ENCODE assay signal across 2 cellular contexts in the genomic region with DNA sequence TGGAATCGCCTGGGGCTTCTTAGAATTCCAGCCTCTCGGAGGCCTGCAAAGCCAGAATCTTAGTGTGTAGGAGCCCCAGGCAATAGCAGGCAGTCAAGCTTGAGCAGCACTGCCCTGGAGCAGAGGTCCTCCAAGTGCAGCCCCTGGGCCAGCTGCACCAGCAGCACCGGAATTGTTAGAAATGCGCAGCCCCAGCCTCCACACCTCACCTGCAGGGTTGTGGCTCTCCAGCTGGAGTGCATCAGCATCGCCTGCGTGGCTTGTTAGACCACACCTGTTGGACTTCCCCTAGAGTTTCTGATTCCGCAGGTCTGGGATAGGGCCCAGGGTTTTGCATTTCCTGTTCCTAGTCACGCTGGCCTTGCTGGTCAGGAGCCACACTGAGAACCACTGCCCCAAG.
TF ChIP-seq lines count a peak whose summit lies in the region.

No MANE protein-coding gene starts in this region.

TF ChIP-seq in SK-N-SH, 30 proteins besides CTCF, POLR2A, EP300 and RAD21 (continued from another document):
- TF ChIP-seq, protein P1, sequence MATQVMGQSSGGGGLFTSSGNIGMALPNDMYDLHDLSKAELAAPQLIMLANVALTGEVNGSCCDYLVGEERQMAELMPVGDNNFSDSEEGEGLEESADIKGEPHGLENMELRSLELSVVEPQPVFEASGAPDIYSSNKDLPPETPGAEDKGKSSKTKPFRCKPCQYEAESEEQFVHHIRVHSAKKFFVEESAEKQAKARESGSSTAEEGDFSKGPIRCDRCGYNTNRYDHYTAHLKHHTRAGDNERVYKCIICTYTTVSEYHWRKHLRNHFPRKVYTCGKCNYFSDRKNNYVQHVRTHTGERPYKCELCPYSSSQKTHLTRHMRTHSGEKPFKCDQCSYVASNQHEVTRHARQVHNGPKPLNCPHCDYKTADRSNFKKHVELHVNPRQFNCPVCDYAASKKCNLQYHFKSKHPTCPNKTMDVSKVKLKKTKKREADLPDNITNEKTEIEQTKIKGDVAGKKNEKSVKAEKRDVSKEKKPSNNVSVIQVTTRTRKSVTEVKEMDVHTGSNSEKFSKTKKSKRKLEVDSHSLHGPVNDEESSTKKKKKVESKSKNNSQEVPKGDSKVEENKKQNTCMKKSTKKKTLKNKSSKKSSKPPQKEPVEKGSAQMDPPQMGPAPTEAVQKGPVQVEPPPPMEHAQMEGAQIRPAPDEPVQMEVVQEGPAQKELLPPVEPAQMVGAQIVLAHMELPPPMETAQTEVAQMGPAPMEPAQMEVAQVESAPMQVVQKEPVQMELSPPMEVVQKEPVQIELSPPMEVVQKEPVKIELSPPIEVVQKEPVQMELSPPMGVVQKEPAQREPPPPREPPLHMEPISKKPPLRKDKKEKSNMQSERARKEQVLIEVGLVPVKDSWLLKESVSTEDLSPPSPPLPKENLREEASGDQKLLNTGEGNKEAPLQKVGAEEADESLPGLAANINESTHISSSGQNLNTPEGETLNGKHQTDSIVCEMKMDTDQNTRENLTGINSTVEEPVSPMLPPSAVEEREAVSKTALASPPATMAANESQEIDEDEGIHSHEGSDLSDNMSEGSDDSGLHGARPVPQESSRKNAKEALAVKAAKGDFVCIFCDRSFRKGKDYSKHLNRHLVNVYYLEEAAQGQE (IDR thresholded peaks at IDR 0.05; ENCODE audit: low read depth, low read length) = no peak
- TF ChIP-seq, protein P2, sequence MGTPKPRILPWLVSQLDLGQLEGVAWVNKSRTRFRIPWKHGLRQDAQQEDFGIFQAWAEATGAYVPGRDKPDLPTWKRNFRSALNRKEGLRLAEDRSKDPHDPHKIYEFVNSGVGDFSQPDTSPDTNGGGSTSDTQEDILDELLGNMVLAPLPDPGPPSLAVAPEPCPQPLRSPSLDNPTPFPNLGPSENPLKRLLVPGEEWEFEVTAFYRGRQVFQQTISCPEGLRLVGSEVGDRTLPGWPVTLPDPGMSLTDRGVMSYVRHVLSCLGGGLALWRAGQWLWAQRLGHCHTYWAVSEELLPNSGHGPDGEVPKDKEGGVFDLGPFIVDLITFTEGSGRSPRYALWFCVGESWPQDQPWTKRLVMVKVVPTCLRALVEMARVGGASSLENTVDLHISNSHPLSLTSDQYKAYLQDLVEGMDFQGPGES (IDR thresholded peaks at IDR 0.05; ENCODE audit: low read depth, low read length) = no peak
- TF ChIP-seq MEF2A (IDR thresholded peaks at IDR 0.05; ENCODE audit: borderline replicate concordance, low read depth) (no peak), FOXJ3 (CRISPR knock-in tag; IDR thresholded peaks at IDR 0.05) (no peak), FOSL2 (IDR thresholded peaks at IDR 0.05; ENCODE audit: borderline replicate concordance, low read depth) (no peak), NFIC (IDR thresholded peaks at IDR 0.05; ENCODE audit: borderline replicate concordance) (no peak), ELF1 (IDR thresholded peaks at IDR 0.05) (no peak), TAF1 (IDR thresholded peaks at IDR 0.05; ENCODE audit: borderline replicate concordance, low read depth, low read length) (no peak), TCF12 (IDR thresholded peaks at IDR 0.05) (no peak), EZH2phosphoT487 (IDR thresholded peaks at IDR 0.05; ENCODE audit: borderline replicate concordance, low read depth) (no peak), SMC3 (IDR thresholded peaks at IDR 0.05; ENCODE audit: low read depth, low read length) (no peak)
- TF ChIP-seq, protein P3, sequence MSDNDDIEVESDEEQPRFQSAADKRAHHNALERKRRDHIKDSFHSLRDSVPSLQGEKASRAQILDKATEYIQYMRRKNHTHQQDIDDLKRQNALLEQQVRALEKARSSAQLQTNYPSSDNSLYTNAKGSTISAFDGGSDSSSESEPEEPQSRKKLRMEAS (IDR thresholded peaks at IDR 0.05; ENCODE audit: low read depth) = no peak
- TF ChIP-seq, protein P4, sequence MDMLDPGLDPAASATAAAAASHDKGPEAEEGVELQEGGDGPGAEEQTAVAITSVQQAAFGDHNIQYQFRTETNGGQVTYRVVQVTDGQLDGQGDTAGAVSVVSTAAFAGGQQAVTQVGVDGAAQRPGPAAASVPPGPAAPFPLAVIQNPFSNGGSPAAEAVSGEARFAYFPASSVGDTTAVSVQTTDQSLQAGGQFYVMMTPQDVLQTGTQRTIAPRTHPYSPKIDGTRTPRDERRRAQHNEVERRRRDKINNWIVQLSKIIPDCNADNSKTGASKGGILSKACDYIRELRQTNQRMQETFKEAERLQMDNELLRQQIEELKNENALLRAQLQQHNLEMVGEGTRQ (IDR thresholded peaks at IDR 0.05; ENCODE audit: borderline replicate concordance, low read depth, low read length) = no peak
- TF ChIP-seq, protein P5, sequence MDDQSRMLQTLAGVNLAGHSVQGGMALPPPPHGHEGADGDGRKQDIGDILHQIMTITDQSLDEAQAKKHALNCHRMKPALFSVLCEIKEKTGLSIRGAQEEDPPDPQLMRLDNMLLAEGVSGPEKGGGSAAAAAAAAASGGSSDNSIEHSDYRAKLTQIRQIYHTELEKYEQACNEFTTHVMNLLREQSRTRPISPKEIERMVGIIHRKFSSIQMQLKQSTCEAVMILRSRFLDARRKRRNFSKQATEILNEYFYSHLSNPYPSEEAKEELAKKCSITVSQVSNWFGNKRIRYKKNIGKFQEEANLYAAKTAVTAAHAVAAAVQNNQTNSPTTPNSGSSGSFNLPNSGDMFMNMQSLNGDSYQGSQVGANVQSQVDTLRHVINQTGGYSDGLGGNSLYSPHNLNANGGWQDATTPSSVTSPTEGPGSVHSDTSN (IDR thresholded peaks at IDR 0.05) = no peak
TF ChIP-seq in SK-N-SH: peak in this region for 0.

TF ChIP-seq in SK-N-SH treated with all-trans-retinoic acid at 6 μM for 48 hours, 23 proteins besides CTCF, POLR2A, EP300 and RAD21 (continued from another document):
- TF ChIP-seq, protein P6, sequence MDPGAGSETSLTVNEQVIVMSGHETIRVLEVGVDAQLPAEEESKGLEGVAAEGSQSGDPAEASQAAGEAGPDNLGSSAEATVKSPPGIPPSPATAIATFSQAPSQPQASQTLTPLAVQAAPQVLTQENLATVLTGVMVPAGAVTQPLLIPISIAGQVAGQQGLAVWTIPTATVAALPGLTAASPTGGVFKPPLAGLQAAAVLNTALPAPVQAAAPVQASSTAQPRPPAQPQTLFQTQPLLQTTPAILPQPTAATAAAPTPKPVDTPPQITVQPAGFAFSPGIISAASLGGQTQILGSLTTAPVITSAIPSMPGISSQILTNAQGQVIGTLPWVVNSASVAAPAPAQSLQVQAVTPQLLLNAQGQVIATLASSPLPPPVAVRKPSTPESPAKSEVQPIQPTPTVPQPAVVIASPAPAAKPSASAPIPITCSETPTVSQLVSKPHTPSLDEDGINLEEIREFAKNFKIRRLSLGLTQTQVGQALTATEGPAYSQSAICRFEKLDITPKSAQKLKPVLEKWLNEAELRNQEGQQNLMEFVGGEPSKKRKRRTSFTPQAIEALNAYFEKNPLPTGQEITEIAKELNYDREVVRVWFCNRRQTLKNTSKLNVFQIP (CRISPR knock-in tag; IDR thresholded peaks at IDR 0.05; ENCODE audit: borderline replicate concordance, low read depth) = no peak
- no peak for TF ChIP-seq ZNF8 (CRISPR knock-in tag; IDR thresholded peaks at IDR 0.05)
- no peak for TF ChIP-seq ZC3H10 (CRISPR knock-in tag; IDR thresholded peaks at IDR 0.05)
- no peak for TF ChIP-seq CSDC2 (CRISPR knock-in tag; IDR thresholded peaks at IDR 0.05)
- no peak for TF ChIP-seq SNAI2 (CRISPR knock-in tag; IDR thresholded peaks at IDR 0.05)
- TF ChIP-seq ARNTL (CRISPR knock-in tag; IDR thresholded peaks at IDR 0.05; ENCODE audit: borderline replicate concordance, low read depth) = no peak
- no peak for TF ChIP-seq OSR1 (CRISPR knock-in tag; IDR thresholded peaks at IDR 0.05)
- no peak for TF ChIP-seq RARB (CRISPR knock-in tag; IDR thresholded peaks at IDR 0.05)
- no peak for TF ChIP-seq GLIS3 (CRISPR knock-in tag; IDR thresholded peaks at IDR 0.05)
- TF ChIP-seq, protein P7, sequence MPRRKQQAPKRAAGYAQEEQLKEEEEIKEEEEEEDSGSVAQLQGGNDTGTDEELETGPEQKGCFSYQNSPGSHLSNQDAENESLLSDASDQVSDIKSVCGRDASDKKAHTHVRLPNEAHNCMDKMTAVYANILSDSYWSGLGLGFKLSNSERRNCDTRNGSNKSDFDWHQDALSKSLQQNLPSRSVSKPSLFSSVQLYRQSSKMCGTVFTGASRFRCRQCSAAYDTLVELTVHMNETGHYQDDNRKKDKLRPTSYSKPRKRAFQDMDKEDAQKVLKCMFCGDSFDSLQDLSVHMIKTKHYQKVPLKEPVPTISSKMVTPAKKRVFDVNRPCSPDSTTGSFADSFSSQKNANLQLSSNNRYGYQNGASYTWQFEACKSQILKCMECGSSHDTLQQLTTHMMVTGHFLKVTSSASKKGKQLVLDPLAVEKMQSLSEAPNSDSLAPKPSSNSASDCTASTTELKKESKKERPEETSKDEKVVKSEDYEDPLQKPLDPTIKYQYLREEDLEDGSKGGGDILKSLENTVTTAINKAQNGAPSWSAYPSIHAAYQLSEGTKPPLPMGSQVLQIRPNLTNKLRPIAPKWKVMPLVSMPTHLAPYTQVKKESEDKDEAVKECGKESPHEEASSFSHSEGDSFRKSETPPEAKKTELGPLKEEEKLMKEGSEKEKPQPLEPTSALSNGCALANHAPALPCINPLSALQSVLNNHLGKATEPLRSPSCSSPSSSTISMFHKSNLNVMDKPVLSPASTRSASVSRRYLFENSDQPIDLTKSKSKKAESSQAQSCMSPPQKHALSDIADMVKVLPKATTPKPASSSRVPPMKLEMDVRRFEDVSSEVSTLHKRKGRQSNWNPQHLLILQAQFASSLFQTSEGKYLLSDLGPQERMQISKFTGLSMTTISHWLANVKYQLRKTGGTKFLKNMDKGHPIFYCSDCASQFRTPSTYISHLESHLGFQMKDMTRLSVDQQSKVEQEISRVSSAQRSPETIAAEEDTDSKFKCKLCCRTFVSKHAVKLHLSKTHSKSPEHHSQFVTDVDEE (CRISPR knock-in tag; IDR thresholded peaks at IDR 0.05) = no peak
- TF ChIP-seq PPARA (CRISPR knock-in tag; IDR thresholded peaks at IDR 0.05; ENCODE audit: borderline replicate concordance) = no peak
- TF ChIP-seq BACH2 (CRISPR knock-in tag; IDR thresholded peaks at IDR 0.05; ENCODE audit: borderline replicate concordance) = no peak
- no peak for TF ChIP-seq ZNF70 (CRISPR knock-in tag; IDR thresholded peaks at IDR 0.05)
- no peak for TF ChIP-seq ZFP30 (CRISPR knock-in tag; IDR thresholded peaks at IDR 0.05)
